In the genomic region with DNA sequence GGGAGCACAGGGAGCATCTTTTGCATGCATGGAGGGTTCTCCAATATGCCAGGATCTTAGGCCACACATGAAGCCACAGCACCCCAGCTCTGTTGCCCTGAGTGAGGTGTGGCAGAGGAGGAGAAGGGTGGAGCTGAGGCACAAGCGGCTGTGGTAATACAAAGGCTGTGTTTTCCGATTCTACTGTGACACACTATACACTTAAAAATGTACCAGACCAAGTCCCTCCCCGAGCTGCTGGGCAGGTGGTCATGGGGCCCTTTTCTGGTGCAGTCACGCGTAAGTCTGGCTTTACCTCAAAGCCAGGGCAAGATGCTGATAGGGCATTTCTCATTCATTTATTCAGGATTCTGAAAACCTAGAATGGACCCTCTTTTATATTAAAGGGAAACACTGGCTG, we compare ENCODE assay signal across 19 cellular contexts. TPM values are rescaled to one million over a fixed set of nuclear protein-coding genes. Genes with fewer than 3 reads are reported as not detected.
A peak's percentile ranks its signal among the peaks of the same experiment; 100 is the strongest.
DNase-seq lines count a peak whose midpoint lies in the region; ATAC-seq, FAIRE-seq and TF ChIP-seq lines count a peak whose summit lies in the region.
"Had no signal": no experiment of that assay in that cellular context is flagged by ENCODE, and none has a peak within 500 bp of the region (broad histone marks: within the 10 kb centered on the region; RNA-seq: fewer than 3 reads in every experiment).

No MANE protein-coding gene starts in this region.

- ATAC-seq in K562 = peak; percentile 17
- ATAC-seq in aorta (ENCODE audit: low FRiP score) = no peak
- ATAC-seq: stimulated activated naive CD8-positive, alpha-beta T cell treated with anti-CD3 and anti-CD28 coated beads, Interleukin-15, amount 100 ng/mL, for 72 hours had no signal

- intact Hi-C loops in K562 (cut with micrococcal nuclease) (no loop called here), aorta (cut with DNase I) (no loop called here)

- no peak for TF ChIP-seq RAD21 in K562 (CRISPR knock-in tag; conservative IDR thresholded peaks at IDR 0.05 in 1 of 2, IDR thresholded peaks at IDR 0.05 in 1 of 2)

- H3K27me3 ChIP-seq in K562 (ENCODE audit: control insufficient read depth in 2 of 2, insufficient read depth in 2 of 2, low read length in 2 of 2) = no peaks in the 10 kb centered on the region
- H3K27me3 ChIP-seq in aorta (ENCODE audit: control insufficient read depth in 1 of 2, insufficient read depth in 2 of 2, low read length in 1 of 2) = no peaks in the 10 kb centered on the region

- H4K20me1 ChIP-seq in K562 (replicated peaks; ENCODE audit: control insufficient read depth, insufficient read depth, low read length) = no peaks in the 10 kb centered on the region

- peak overlapping the region; percentile 37 for H2AFZ ChIP-seq in K562 (ENCODE audit: low read depth, low read length)

- BruUV-seq in K562 (replicated peaks; lab: Mats Ljungman, UMichigan) = no TSS peak

- H3K9me1 ChIP-seq in K562 (ENCODE audit: control insufficient read depth, insufficient read depth, low read length) = no peaks in the 10 kb centered on the region

- TF ChIP-seq CTCF in K562 (IDR thresholded peaks at IDR 0.05 in 2 of 3, conservative IDR thresholded peaks at IDR 0.05 in 1 of 3; ENCODE audit: insufficient read depth in 2 of 3, low read depth in 1 of 3, low read length in 3 of 3) = no peak

- H3K9ac ChIP-seq in K562 (ENCODE audit: insufficient read depth in 1 of 2, low read depth in 2 of 2, low read length in 2 of 2) = peak overlapping the region; percentile 12 to 38; a peak in 1 of 4 replicates

- peak; percentile 69 for DNase-seq in NCI-H2107 treated with DMSO at 0.1 percent for 48 hours (lab: John Stamatoyannopoulos, UW; ENCODE audit: unreplicated experiment)
- DNase-seq in NCI-H2107 (lab: John Stamatoyannopoulos, UW) = no peak
- DNase-seq in NCI-H524 (lab: John Stamatoyannopoulos, UW) = peak; percentile 24 to 89
- DNase-seq in K562 (ENCODE audit: extremely low read depth in 1 of 4, low spot score in 3 of 4) = peak in 1 of 4 experiments; percentile 21
- DNase-seq in NK-92 (lab: John Stamatoyannopoulos, UW; ENCODE audit: unreplicated experiment) = no peak
- no peak for DNase-seq in NCI-H2227 (lab: John Stamatoyannopoulos, UW; ENCODE audit: unreplicated experiment)
- DNase-seq in foreskin melanocyte = no peak
- DNase-seq in aorta = no peak
- DNase-seq: ACHN; activated CD4-positive, alpha-beta T cell treated with anti-CD3 and anti-CD28 coated beads, Interleukin-2, amount 10 ng/mL, durations not matched to agents 7 days and 5 days; brain microvascular endothelial cell; CD4-positive, alpha-beta T cell; dermis blood vessel endothelial cell; erythroblast; NCI-H2029 treated with DMSO at 0.1 percent for 48 hours; stimulated activated naive CD8-positive, alpha-beta T cell treated with anti-CD3 and anti-CD28 coated beads, Interleukin-15, amount 100 ng/mL, for 72 hours had no signal

- 49% methylated on average over 5 of the region's 5 CpGs for WGBS in K562 (ENCODE audit: insufficient coverage, low coverage, missing lambda C conversion rate)
- 60 to 62% methylated on average over 5 of the region's 5 CpGs for WGBS in aorta, 2 donors

- peaks cover 59% of the 10 kb centered on the region for H3K79me2 ChIP-seq in K562 (ENCODE audit: control insufficient read depth, insufficient read depth, low read length)

- no peak overlapping the region for H3K4me3 ChIP-seq in K562
- H3K4me3 ChIP-seq in aorta (ENCODE audit: low read length in 2 of 2) = no peak overlapping the region

- no peaks in the 10 kb centered on the region for H3K9me3 ChIP-seq in K562 (replicated peaks; ENCODE audit: control insufficient read depth, insufficient read depth, low read depth, low read length)
- H3K9me3 ChIP-seq in aorta (ENCODE audit: control insufficient read depth, low read length) = no peaks in the 10 kb centered on the region

- H3K4me2 ChIP-seq in K562 (ENCODE audit: insufficient read depth, low read length) = peak overlapping the region; percentile 57

- in situ Hi-C loops in K562 (cut with MboI) = no loop called here

- TF ChIP-seq POLR2A in K562 (conservative IDR thresholded peaks at IDR 0.05) = no peak

- no peak for TF ChIP-seq EP300 in K562 (IDR thresholded peaks at IDR 0.05; ENCODE audit: low read length)

- CTCF ChIA-PET in K562 (lab: Yijun Ruan, JAX; ENCODE audit: low intra/inter-chr PET ratio) = no interaction called here

- peak overlapping the region; percentile 37; the same call in 2 of the 3 replicates for H3K27ac ChIP-seq in K562 (ENCODE audit: extremely low read depth, low read depth, low read length)
- no peak overlapping the region for H3K27ac ChIP-seq in aorta (ENCODE audit: low read depth in 1 of 2, low read length in 2 of 2)
- H3K27ac ChIP-seq: brain microvascular endothelial cell had no signal

- H3K36me3 ChIP-seq in K562 (ENCODE audit: control insufficient read depth, insufficient read depth, low read length) = no peaks in the 10 kb centered on the region
- no peaks in the 10 kb centered on the region for H3K36me3 ChIP-seq in aorta (ENCODE audit: control insufficient read depth in 1 of 2, insufficient read depth in 2 of 2, low read length in 1 of 2)
- H3K36me3 ChIP-seq: brain microvascular endothelial cell had no signal

- no peak for FAIRE-seq in K562 (lab: Jason Lieb, UNC)
- FAIRE-seq: islet of Langerhans, urothelium cell line had no signal

- H3K4me1 ChIP-seq in K562 (replicated peaks in 1 of 2; ENCODE audit: control insufficient read depth in 2 of 2, insufficient read depth in 2 of 2, low read length in 2 of 2) (peaks cover 2 to 10% of the 10 kb centered on the region in 2 experiments; a peak in 4 of 5 replicates), aorta (ENCODE audit: control insufficient read depth in 1 of 2, insufficient read depth in 2 of 2, low read length in 2 of 2) (peaks cover 0 to 2% of the 10 kb centered on the region in 2 donors)

- POLR2A ChIA-PET in K562 (lab: Yijun Ruan, JAX) = interaction anchor here (0.5 to 1.9 kb wide), 5 partner anchors 12 to 1003 kb away, joined by 3 to 6 read pairs (median 3); no protein-coding TSS in a partner anchor

TF ChIP-seq in K562, 482 proteins besides CTCF, POLR2A, EP300 and RAD21 (continues in another document):
- peak; percentile 38 for TF ChIP-seq ZNF316 (IDR thresholded peaks at IDR 0.05)

RNA-seq across cellular contexts. Expression of gene ADGRV1, which starts 3.7 kb away (rescaled TPM):
- total RNA-seq in K562 (2011; cell fraction: chromatin; rRNA removed; ENCODE audit: low replicate concordance) = 426 and 1,792 TPM in 2 replicates
- 167 and 305 TPM in 2 replicates for total RNA-seq in K562 (2011; cell fraction: nucleolus; rRNA removed)
- total RNA-seq in K562 (2011; cell fraction: nucleoplasm; rRNA removed) = 499 and 612 TPM in 2 replicates
- total RNA-seq in K562 (2014; rRNA removed) (71.6 and 75.0 TPM in 2 replicates), K562 (2014; rRNA removed; fragmentation: Illumina TruSeq; extraction: Trizol) (156 and 170 TPM in 2 replicates), K562 (2015; rRNA removed; fragmentation: Illumina TruSeq; extraction: Trizol) (101 and 111 TPM in 2 replicates), K562 (2021) (70.6 and 73.7 TPM in 2 replicates), aorta (under 1 TPM; 0.36 to 0.62 TPM)
- polyA plus RNA-seq in K562 (2011; rRNA removed) (49.6 and 58.2 TPM in 2 replicates), K562 (2014; fragmentation: Illumina TruSeq; extraction: Trizol) (45.6 and 47.5 TPM in 2 replicates), K562 (2014; fragmentation: Nextera tagmentation; extraction: Ambion mirVana) (10 to 100 TPM; 21.7 to 24.5 TPM), K562 (2014; rRNA removed) (50.7 and 51.8 TPM in 2 replicates), aorta (under 1 TPM; 0.38 to 0.64 TPM)
- polyA plus RNA-seq in K562 (2011; cell fraction: cytosol; rRNA removed) = 18.0 and 26.3 TPM in 2 replicates
- 135 and 146 TPM in 2 replicates for polyA plus RNA-seq in K562 (2011; cell fraction: nucleus; rRNA removed)
- 34.1 and 37.7 TPM in 2 replicates for polyA plus RNA-seq in K562 (2012)
- 318 and 333 TPM in 2 replicates for polyA minus RNA-seq in K562 (2011; rRNA and poly(A)+ RNA removed)
- 24.5 and 45.3 TPM in 2 replicates for polyA minus RNA-seq in K562 (2011; cell fraction: cytosol; rRNA and poly(A)+ RNA removed)
- polyA minus RNA-seq in K562 (2011; cell fraction: nucleus; rRNA and poly(A)+ RNA removed) = 512 and 599 TPM in 2 replicates
- total RNA-seq: activated CD4-positive, alpha-beta T cell treated with anti-CD3 and anti-CD28 coated beads, Interleukin-2, amount 10 ng/mL, durations not matched to agents 7 days and 5 days; G401 had no signal

RNA-seq across cellular contexts. Expression of gene LYSMD3, which starts 32.9 kb away (rescaled TPM):
- total RNA-seq in K562 (2011; cell fraction: chromatin; rRNA removed; ENCODE audit: low replicate concordance) = 8.0 and 49.3 TPM in 2 replicates
- 4.8 and 6.4 TPM in 2 replicates for total RNA-seq in K562 (2011; cell fraction: nucleolus; rRNA removed)
- 15.0 and 31.4 TPM in 2 replicates for total RNA-seq in K562 (2011; cell fraction: nucleoplasm; rRNA removed)
- 11.7 TPM in 2 replicates for total RNA-seq in K562 (2014; rRNA removed)
- total RNA-seq in K562 (2014; rRNA removed; fragmentation: Illumina TruSeq; extraction: Trizol) = 23.3 and 30.3 TPM in 2 replicates
- total RNA-seq in K562 (2015; rRNA removed; fragmentation: Illumina TruSeq; extraction: Trizol) = 17.5 and 20.7 TPM in 2 replicates
- total RNA-seq in K562 (2021) = 21.1 and 21.9 TPM in 2 replicates
- polyA plus RNA-seq in K562 (2011; rRNA removed) = 35.1 and 42.3 TPM in 2 replicates
- 4.8 and 14.0 TPM in 2 replicates for polyA plus RNA-seq in K562 (2011; cell fraction: cytosol; rRNA removed)
- 8.2 and 12.3 TPM in 2 replicates for polyA plus RNA-seq in K562 (2011; cell fraction: nucleus; rRNA removed)
- 15.0 and 18.3 TPM in 2 replicates for polyA plus RNA-seq in K562 (2012)
- polyA plus RNA-seq in K562 (2014; fragmentation: Illumina TruSeq; extraction: Trizol) = 21.2 and 25.0 TPM in 2 replicates
- polyA plus RNA-seq in K562 (2014; fragmentation: Nextera tagmentation; extraction: Ambion mirVana) = 10 to 100 TPM in 1 of 2 experiments, 1 to 10 TPM in 1; 9.5 to 19.2 TPM
- 16.5 and 17.6 TPM in 2 replicates for polyA plus RNA-seq in K562 (2014; rRNA removed)
- 61.9 and 70.0 TPM in 2 replicates for polyA minus RNA-seq in K562 (2011; rRNA and poly(A)+ RNA removed)
- polyA minus RNA-seq in K562 (2011; cell fraction: cytosol; rRNA and poly(A)+ RNA removed) = 16.2 and 17.2 TPM in 2 replicates
- 10.4 and 21.7 TPM in 2 replicates for polyA minus RNA-seq in K562 (2011; cell fraction: nucleus; rRNA and poly(A)+ RNA removed)
- total RNA-seq in aorta = 10 to 100 TPM; 24.7 to 29.7 TPM
- 10 to 100 TPM in 1 of 2 donors, 1 to 10 TPM in 1; 9.6 to 12.6 TPM for polyA plus RNA-seq in aorta

Comparison
In these comparisons a context has a peak if more than half of its experiments do, and no peak if none do; other contexts are left out.
1. DNase-seq: peak in NCI-H2107 treated with DMSO at 0.1 percent for 48 hours (single experiment) and NCI-H524 (2 of 2); none in NCI-H2107 (single experiment), NK-92 (single experiment), NCI-H2227 (single experiment), foreskin melanocyte (single experiment) and aorta (0 of 2).
2. RNA of gene ADGRV1, which starts 3.7 kb away (total RNA-seq): 70.6 to 1,792 TPM in K562; 0.36 to 0.62 TPM in aorta; every median in the first group is over 10 times any median in the second.